ENCODE assay signal across 1 cellular context in genomic region chr7:115183431-115184057, GRCh38.
TF ChIP-seq lines count a peak whose summit lies in the region.

No MANE protein-coding gene starts in this region.

TF ChIP-seq in IMR-90, 13 proteins besides CTCF, POLR2A, EP300 and RAD21 (continued from another document):
- TF ChIP-seq USF2 (IDR thresholded peaks at IDR 0.05; ENCODE audit: low read depth, low read length) (no peak), MAZ (IDR thresholded peaks at IDR 0.05; ENCODE audit: borderline replicate concordance, low read depth, low read length) (no peak), ELK1 (IDR thresholded peaks at IDR 0.05; ENCODE audit: borderline replicate concordance, low read depth, low read length) (no peak), RFX5 (IDR thresholded peaks at IDR 0.05; ENCODE audit: low read depth, low read length) (no peak), FOS (IDR thresholded peaks at IDR 0.05; ENCODE audit: low read depth, low read length) (no peak), BHLHE40 (IDR thresholded peaks at IDR 0.05; ENCODE audit: low read depth, low read length) (no peak)
